In genomic region chr4:14958436-14958835, GRCh38 we compare ENCODE assay signal across 19 cellular contexts. TPM values are rescaled to one million over a fixed set of nuclear protein-coding genes. Genes with fewer than 3 reads are reported as not detected.
DNase-seq lines count a peak whose midpoint lies in the region; ATAC-seq, FAIRE-seq and TF ChIP-seq lines count a peak whose summit lies in the region.
"Had no signal": no experiment of that assay in that cellular context is flagged by ENCODE, and none has a peak within 500 bp of the region (broad histone marks: within the 10 kb centered on the region; RNA-seq: fewer than 3 reads in every experiment).

No MANE protein-coding gene starts in this region.

- no peaks in the 10 kb centered on the region for H3K79me2 ChIP-seq in GM12878 (ENCODE audit: control insufficient read depth, insufficient read depth, low read length)

- H3K9me3 ChIP-seq in A549: no peaks in the 10 kb centered on the region
- no peaks in the 10 kb centered on the region; the same call in 2 of the 3 replicates for H3K9me3 ChIP-seq in GM12878 (replicated peaks; ENCODE audit: control insufficient read depth, insufficient read depth, low read length)
- H3K9me3 ChIP-seq in left ventricle myocardium inferior (replicated peaks): no peaks in the 10 kb centered on the region
- no peaks in the 10 kb centered on the region for H3K9me3 ChIP-seq in SJCRH30 (replicated peaks)
- H3K9me3 ChIP-seq: Caco-2 had no signal

- ATAC-seq in A549 (no peak), GM12878 (peak; percentile 14; the same call in 1 of the 3 replicates), GM21723 (IDR thresholded peaks at IDR 0.05; ENCODE audit: unreplicated experiment) (no peak)
- ATAC-seq: GM23338, K562 had no signal

- H3K9ac ChIP-seq in GM12878 (ENCODE audit: control insufficient read depth, insufficient read depth, low read length): no peak overlapping the region

- H2AFZ ChIP-seq in GM12878 (ENCODE audit: control insufficient read depth, low read depth, low read length): no peak overlapping the region

- peak overlapping the region; percentile 47; the same call in 2 of the 3 replicates for H3K4me2 ChIP-seq in A549
- no peak overlapping the region for H3K4me2 ChIP-seq in GM12878 (ENCODE audit: control insufficient read depth, insufficient read depth)
- H3K4me2 ChIP-seq: GM23338 had no signal

- TF ChIP-seq EP300 in A549 (IDR thresholded peaks at IDR 0.05) (no peak), GM12878 (IDR thresholded peaks at IDR 0.05; ENCODE audit: borderline replicate concordance in 1 of 2, control insufficient read depth in 1 of 2, low read depth in 2 of 2, low read length in 2 of 2) (no peak)

- BruUV-seq in GM12878 (replicated peaks; lab: Mats Ljungman, UMichigan): no TSS peak

- no peak for FAIRE-seq in A549 (lab: Jason Lieb, UNC)
- FAIRE-seq in GM12878 (lab: Jason Lieb, UNC): no peak
- FAIRE-seq: GM12891, K562 had no signal

- H3K4me3 ChIP-seq in A549: no peak overlapping the region
- H3K4me3 ChIP-seq in GM12878: no peak overlapping the region
- H3K4me3 ChIP-seq in left ventricle myocardium inferior: no peak overlapping the region
- no peak overlapping the region for H3K4me3 ChIP-seq in SJCRH30
- H3K4me3 ChIP-seq: GM23338, K562 had no signal

- POLR2A ChIA-PET in A549 (lab: Yijun Ruan, JAX) (no interaction called here), GM12878 (lab: Charles Lee) (no interaction called here)

- H3K4me1 ChIP-seq in A549: peaks cover 12% of the 10 kb centered on the region
- peaks cover 3% of the 10 kb centered on the region; the same call in 1 of the 2 replicates for H3K4me1 ChIP-seq in GM12878 (ENCODE audit: control insufficient read depth, insufficient read depth, low read length)
- no peaks in the 10 kb centered on the region for H3K4me1 ChIP-seq in left ventricle myocardium inferior
- no peaks in the 10 kb centered on the region for H3K4me1 ChIP-seq in SJCRH30
- H3K4me1 ChIP-seq: Caco-2 had no signal

- H3K27ac Mint-ChIP-seq in nephron (peak overlapping the region; percentile 58 to 62 (median 59)), endothelial cell (ENCODE audit: unreplicated experiment) (no peak overlapping the region)
- H3K27ac Mint-ChIP-seq: GM23338 had no signal

- in situ Hi-C loops in GM12878 (cut with MboI): no loop called here

- no peaks in the 10 kb centered on the region for H4K20me1 ChIP-seq in GM12878 (ENCODE audit: control insufficient read depth, insufficient read depth)

- intact Hi-C loops in GM12878 (cut with micrococcal nuclease; ENCODE audit: unreplicated experiment) (no loop called here), left ventricle myocardium inferior (cut with micrococcal nuclease) (no loop called here)

- H3K36me3 Mint-ChIP-seq in nephron (ENCODE audit: low read depth) (no peaks in the 10 kb centered on the region), endothelial cell (ENCODE audit: low read depth, unreplicated experiment) (no peaks in the 10 kb centered on the region)

- H3K36me3 ChIP-seq in GM12878 (ENCODE audit: control insufficient read depth in 2 of 2, insufficient read depth in 2 of 2, low read length in 1 of 2) (no peaks in the 10 kb centered on the region), left ventricle myocardium inferior (no peaks in the 10 kb centered on the region), SJCRH30 (no peaks in the 10 kb centered on the region)

- 43% methylated on average over 3 of the region's 3 CpGs for WGBS in A549 (ENCODE audit: missing lambda C conversion rate)
- WGBS in GM12878 (ENCODE audit: insufficient coverage, insufficient replicate concordance, low lambda C conversion rate, missing lambda C conversion rate): 16% methylated on average over 3 of the region's 3 CpGs

- TF ChIP-seq CTCF in A549 (IDR thresholded peaks at IDR 0.05) (no peak), GM12878 (IDR thresholded peaks at IDR 0.05 in 2 of 3, conservative IDR thresholded peaks at IDR 0.05 in 1 of 3; ENCODE audit: control insufficient read depth in 2 of 3, extremely low read depth in 1 of 3, insufficient read depth in 1 of 3, low read depth in 3 of 3, low read length in 3 of 3) (no peak), nephron (IDR thresholded peaks at IDR 0.05; ENCODE audit: unreplicated experiment in 3 of 3) (no peak), endothelial cell (IDR thresholded peaks at IDR 0.05; ENCODE audit: unreplicated experiment) (no peak), left ventricle myocardium inferior (IDR thresholded peaks at IDR 0.05; ENCODE audit: borderline replicate concordance) (no peak)

- H3K27ac ChIP-seq in A549: no peak overlapping the region
- H3K27ac ChIP-seq in GM12878 (ENCODE audit: control insufficient read depth, insufficient read depth): no peak overlapping the region
- H3K27ac ChIP-seq in left ventricle myocardium inferior (replicated peaks): no peak overlapping the region
- no peak overlapping the region for H3K27ac ChIP-seq in SJCRH30

- H3K9me3 Mint-ChIP-seq in nephron (no peaks in the 10 kb centered on the region), endothelial cell (ENCODE audit: unreplicated experiment) (no peaks in the 10 kb centered on the region)
- H3K9me3 Mint-ChIP-seq: GM23338 had no signal

- CTCF ChIA-PET in A549 (lab: Yijun Ruan, JAX) (no interaction called here), GM12878 (lab: Yijun Ruan, JAX) (no interaction called here)

- DNase-seq in A549 (ENCODE audit: low read depth in 1 of 2, low spot score in 1 of 2) (no peak), LoVo (ENCODE audit: low spot score) (peak; percentile 19), GM12878 (ENCODE audit: low read depth, low spot score) (no peak), endothelial cell (ENCODE audit: low spot score) (no peak), left ventricle myocardium inferior (no peak), SJCRH30 (no peak)
- DNase-seq: Caco-2, DMS79, MM.1S, NCI-H1417 treated with DMSO at 0.1 percent for 48 hours, NCI-H2029, NCI-H510A treated with DMSO at 0.1 percent for 48 hours, RPMI8226 had no signal

- H3K4me1 Mint-ChIP-seq in nephron (no peaks in the 10 kb centered on the region), endothelial cell (ENCODE audit: unreplicated experiment) (no peaks in the 10 kb centered on the region)
- H3K4me1 Mint-ChIP-seq: GM23338 had no signal

- RAD21 ChIA-PET in GM12878 (lab: Charles Lee; ENCODE audit: unreplicated experiment): no interaction called here

- H3K27me3 Mint-ChIP-seq in nephron (ENCODE audit: low read depth): no peaks in the 10 kb centered on the region
- H3K27me3 Mint-ChIP-seq in endothelial cell (ENCODE audit: unreplicated experiment): no peaks in the 10 kb centered on the region

- no peaks in the 10 kb centered on the region for H3K27me3 ChIP-seq in GM12878 (replicated peaks in 1 of 2; ENCODE audit: control insufficient read depth in 2 of 2, insufficient read depth in 2 of 2, low read length in 1 of 2)
- H3K27me3 ChIP-seq in left ventricle myocardium inferior (ENCODE audit: low read depth): no peaks in the 10 kb centered on the region
- peaks cover 6% of the 10 kb centered on the region; the same call in 1 of the 2 replicates for H3K27me3 ChIP-seq in SJCRH30

- no peak overlapping the region for H3K4me3 Mint-ChIP-seq in nephron
- H3K4me3 Mint-ChIP-seq in endothelial cell (ENCODE audit: unreplicated experiment): no peak overlapping the region
- H3K4me3 Mint-ChIP-seq: GM23338 had no signal

- SMC1A ChIA-PET in GM12878 (lab: Charles Lee; ENCODE audit: uncharacterized antibody, unreplicated experiment): no interaction called here

- TF ChIP-seq RAD21 in A549 (conservative IDR thresholded peaks at IDR 0.05 in 1 of 2, IDR thresholded peaks at IDR 0.05 in 1 of 2): no peak
- TF ChIP-seq RAD21 in GM12878 (IDR thresholded peaks at IDR 0.05; ENCODE audit: insufficient read depth, low read depth, low read length): no peak

- TF ChIP-seq POLR2A in A549 (IDR thresholded peaks at IDR 0.05; ENCODE audit: low read length) (no peak), GM12878 (IDR thresholded peaks at IDR 0.05; ENCODE audit: low read depth, low read length) (no peak)

TF ChIP-seq in A549, 52 proteins besides CTCF, POLR2A, EP300 and RAD21 (continues in another document):
- no peak for TF ChIP-seq PHF8 (IDR thresholded peaks at IDR 0.05; ENCODE audit: borderline replicate concordance, low read depth)
- TF ChIP-seq MAFK (IDR thresholded peaks at IDR 0.05; ENCODE audit: partially characterized antibody): no peak
- no peak for TF ChIP-seq NPAS2 (CRISPR knock-in tag; IDR thresholded peaks at IDR 0.05; ENCODE audit: borderline replicate concordance)
- TF ChIP-seq JUN (IDR thresholded peaks at IDR 0.05): no peak

RNA-seq across cellular contexts. Expression of gene CPEB2, which starts 43.8 kb away (rescaled TPM):
- 16.8 and 24.3 TPM in 2 replicates for polyA plus RNA-seq in A549 (2011; rRNA removed)
- 2.9 and 3.3 TPM in 2 replicates for polyA plus RNA-seq in A549 (2012; cell fraction: cytosol; rRNA removed)
- 4.4 and 7.5 TPM in 2 replicates for polyA plus RNA-seq in A549 (2012; cell fraction: nucleus; rRNA removed)
- 11.4 to 16.4 TPM (median 16.2 TPM) in 3 replicates for polyA plus RNA-seq in A549 (2017; fragmentation: RNase III; extraction: RNeasy Plus Mini Kit Qiagen cat#74134 plus additional on column Dnase treatment)
- polyA minus RNA-seq in A549 (2011; rRNA and poly(A)+ RNA removed): 19.8 and 21.3 TPM in 2 replicates
- 23.9 and 29.3 TPM in 2 replicates for total RNA-seq in GM12878 (2013; cell fraction: nucleolus; rRNA removed)
- 3.9 and 5.4 TPM in 2 replicates for total RNA-seq in GM12878 (2014; rRNA removed)
- 4.5 and 6.4 TPM in 2 replicates for total RNA-seq in GM12878 (2014; rRNA removed; fragmentation: Illumina TruSeq; extraction: Trizol)
- 8.3 and 9.9 TPM in 2 replicates for total RNA-seq in GM12878 (2021)
- polyA plus RNA-seq in GM12878 (2011; ENCODE audit: low read depth): 2.1 TPM
- 7.5 and 13.1 TPM in 2 replicates for polyA plus RNA-seq in GM12878 (2011; rRNA removed)
- 2.4 and 3.9 TPM in 2 replicates for polyA plus RNA-seq in GM12878 (2011; cell fraction: cytosol; rRNA removed)
- polyA plus RNA-seq in GM12878 (2011; cell fraction: nucleus; rRNA removed): 11.8 and 13.2 TPM in 2 replicates
- 3.0 and 4.6 TPM in 2 replicates for polyA plus RNA-seq in GM12878 (2012)
- polyA plus RNA-seq in GM12878 (2014; fragmentation: Illumina TruSeq; extraction: Trizol): 5.5 and 7.7 TPM in 2 replicates
- 1 to 10 TPM in 1 of 2 experiments, under 1 TPM in 1; 0.84 to 1.4 TPM for polyA plus RNA-seq in GM12878 (2014; fragmentation: Nextera tagmentation; extraction: Ambion mirVana)
- polyA plus RNA-seq in GM12878 (2014; rRNA removed): 3.5 and 3.7 TPM in 2 replicates
- 1 to 10 TPM in 1 of 2 experiments, under 1 TPM in 1; 0.73 to 2.3 TPM for polyA plus RNA-seq in GM12878 (2016; fragmentation: Nextera tagmentation; extraction: Ambion mirVana)
- polyA minus RNA-seq in GM12878 (2011; rRNA and poly(A)+ RNA removed): 12.5 and 15.4 TPM in 2 replicates
- polyA minus RNA-seq in GM12878 (2011; cell fraction: cytosol; rRNA and poly(A)+ RNA removed): 4.5 and 6.3 TPM in 2 replicates
- polyA minus RNA-seq in GM12878 (2011; cell fraction: nucleus; rRNA and poly(A)+ RNA removed): 13.7 and 19.3 TPM in 2 replicates
- total RNA-seq in endothelial cell (ENCODE audit: unreplicated experiment): 14.9 TPM
- total RNA-seq in left ventricle myocardium inferior: 23.3 TPM
- total RNA-seq in SJCRH30 (2014; rRNA removed; shearing (Covaris generic)): 0.56 and 0.73 TPM in 2 replicates
- total RNA-seq: G401 had no signal
